13 cellular contexts compared by ENCODE assay signal in genomic region chr5:54845567-54845941, GRCh38.
DNase-seq lines count a peak whose midpoint lies in the region; ATAC-seq and TF ChIP-seq lines count a peak whose summit lies in the region.
"Had no signal": no experiment of that assay in that cellular context is flagged by ENCODE, and none has a peak within 500 bp of the region (broad histone marks: within the 10 kb centered on the region; RNA-seq: fewer than 3 reads in every experiment).

No MANE protein-coding gene starts in this region.

- no peaks in the 10 kb centered on the region for H3K27me3 Mint-ChIP-seq in chondrocyte (ENCODE audit: low read depth)

- H3K27ac Mint-ChIP-seq in chondrocyte (ENCODE audit: unreplicated experiment): peak overlapping the region; percentile 37

- peak overlapping the region; percentile 32 for H3K27ac ChIP-seq in mesodermal cell (ENCODE audit: low read depth, low read length, severe bottlenecking)
- H3K27ac ChIP-seq: BLaER1, body of pancreas had no signal

- no peak for TF ChIP-seq CTCF in NB4 (IDR thresholded peaks at IDR 0.05; ENCODE audit: low read depth, low read length)
- no peak for TF ChIP-seq CTCF in chondrocyte (IDR thresholded peaks at IDR 0.05)

- no peaks in the 10 kb centered on the region for H3K9me3 Mint-ChIP-seq in chondrocyte (ENCODE audit: low read depth)
- H3K9me3 Mint-ChIP-seq: activated T-cell treated with anti-CD3 and anti-CD28 coated beads, Interleukin-2, amount 50 U/mL, for 4 hours had no signal

- H3K9me3 ChIP-seq in mesodermal cell (ENCODE audit: control insufficient read depth, low read length): no peaks in the 10 kb centered on the region
- H3K9me3 ChIP-seq: BLaER1, body of pancreas, ovary had no signal

- no peaks in the 10 kb centered on the region for H3K36me3 ChIP-seq in mesodermal cell (ENCODE audit: control insufficient read depth, insufficient read depth, low read length)
- H3K36me3 ChIP-seq: BLaER1, ovary had no signal

- H3K4me3 Mint-ChIP-seq in chondrocyte (ENCODE audit: unreplicated experiment): no peak overlapping the region

- no peak for TF ChIP-seq POLR2A in NB4 (IDR thresholded peaks at IDR 0.05; ENCODE audit: extremely low read depth, insufficient read length)

- 31 to 70% methylated on average over 2 to 3 of the region's 3 CpGs for WGBS in mesodermal cell (ENCODE audit: insufficient coverage in 2 of 2), 2 experiments

- peaks cover 37% of the 10 kb centered on the region for H3K4me1 Mint-ChIP-seq in chondrocyte (ENCODE audit: low read depth)

- H3K4me1 ChIP-seq in mesodermal cell (ENCODE audit: control insufficient read depth, insufficient read depth, low read length, poor library complexity, severe bottlenecking): peaks cover 10% of the 10 kb centered on the region

- H3K36me3 Mint-ChIP-seq in chondrocyte (ENCODE audit: low read depth): no peaks in the 10 kb centered on the region

- peak; percentile 4 for DNase-seq in COLO829 (ENCODE audit: low spot score)
- peak; percentile 4 for DNase-seq in NB4 (ENCODE audit: low read depth)
- no peak for DNase-seq in chondrocyte (ENCODE audit: low spot score)
- no peak for DNase-seq in RPMI8226
- DNase-seq: activated T-cell treated with anti-CD3 and anti-CD28 coated beads, Interleukin-2, amount 50 U/mL, for 4 hours; body of pancreas; GOT3; ovary had no signal

- ATAC-seq in GM18907 (IDR thresholded peaks at IDR 0.05; ENCODE audit: unreplicated experiment): no peak
- ATAC-seq in GM18502 (IDR thresholded peaks at IDR 0.05; ENCODE audit: poor library complexity, unreplicated experiment): no peak
- no peak for ATAC-seq in GM19395 (IDR thresholded peaks at IDR 0.05; ENCODE audit: unreplicated experiment)
- ATAC-seq: activated T-cell treated with anti-CD3 and anti-CD28 coated beads, Interleukin-2, amount 50 U/mL, for 4 hours; body of pancreas had no signal

- H3K4me3 ChIP-seq in NB4 (ENCODE audit: low read depth, low read length) (no peak overlapping the region), mesodermal cell (ENCODE audit: extremely low read depth, insufficient read depth, low read length, poor library complexity, severe bottlenecking) (no peak overlapping the region)
- H3K4me3 ChIP-seq: BLaER1, body of pancreas, ovary had no signal

Comparison
In these comparisons a context has a peak if more than half of its experiments do, and no peak if none do; other contexts are left out.
1. DNase-seq: peak in COLO829 (single experiment) and NB4 (single experiment); none in chondrocyte (single experiment) and RPMI8226 (single experiment).